ENCODE assay signal across 13 cellular contexts in genomic region chr5:68562308-68562707, GRCh38.
DNase-seq lines count a peak whose midpoint lies in the region; ATAC-seq and TF ChIP-seq lines count a peak whose summit lies in the region.
"Had no signal": no experiment of that assay in that cellular context is flagged by ENCODE, and none has a peak within 500 bp of the region (broad histone marks: within the 10 kb centered on the region; RNA-seq: fewer than 3 reads in every experiment).

No MANE protein-coding gene starts in this region.

- H3K27ac ChIP-seq in AG04450 (ENCODE audit: low read depth, low read length) (no peak overlapping the region), colonic mucosa (no peak overlapping the region), lower lobe of right lung (no peak overlapping the region)
- H3K27ac ChIP-seq: SJSA1 had no signal

- POLR2A ChIA-PET in AG04450 (lab: Yijun Ruan, JAX), result no interaction called here

- TF ChIP-seq CTCF in AG04450 (IDR thresholded peaks at IDR 0.05; ENCODE audit: low read depth, low read length) (no peak), colonic mucosa (IDR thresholded peaks at IDR 0.05) (no peak), lower lobe of right lung (IDR thresholded peaks at IDR 0.05) (no peak)

- H3K9me3 ChIP-seq in AG04450 (ENCODE audit: control insufficient read depth, insufficient read depth, low read length) (no peaks in the 10 kb centered on the region), colonic mucosa (no peaks in the 10 kb centered on the region), lower lobe of right lung (peaks cover 4% of the 10 kb centered on the region)
- H3K9me3 ChIP-seq: SJSA1 had no signal

- H3K9ac ChIP-seq in colonic mucosa (ENCODE audit: low read depth in 2 of 2, low read length in 2 of 2), result no peak overlapping the region

- H3K4me3 ChIP-seq in AG04450 (ENCODE audit: low read depth, low read length), result no peak overlapping the region
- H3K4me3 ChIP-seq in colonic mucosa, result no peak overlapping the region
- no peak overlapping the region for H3K4me3 ChIP-seq in lower lobe of right lung
- H3K4me3 ChIP-seq: SJSA1 had no signal

- intact Hi-C loops in colonic mucosa (cut with DNase I) (no loop called here), lower lobe of right lung (cut with DNase I) (no loop called here)

- DNase-seq in AG04450 (ENCODE audit: low read depth, low spot score) (peak; percentile 44), colonic mucosa (peak; percentile 47), lower lobe of right lung (no peak), NOMO-1 (lab: John Stamatoyannopoulos, UW; ENCODE audit: unreplicated experiment in 2 of 2) (no peak)
- DNase-seq in activated CD4-positive, CD25-positive, alpha-beta regulatory T cell treated with anti-CD3 and anti-CD28 coated beads, Interleukin-2, amount 50 U/mL, for 72 hours, result no peak
- DNase-seq: activated CD8-positive, alpha-beta memory T cell treated with anti-CD3 and anti-CD28 coated beads, Interleukin-2, amount 10 ng/mL, durations not matched to agents 7 days and 5 days; CD4-positive, alpha-beta T cell; effector memory CD8-positive, alpha-beta T cell; naive thymus-derived CD8-positive, alpha-beta T cell had no signal

- ATAC-seq in lower lobe of right lung (peak; percentile 49 to 67), HG03354 (IDR thresholded peaks at IDR 0.05; ENCODE audit: poor library complexity, severe bottlenecking, unreplicated experiment) (no peak), HG02840 (IDR thresholded peaks at IDR 0.05; ENCODE audit: low FRiP score, unreplicated experiment) (no peak)
- ATAC-seq: activated CD8-positive, alpha-beta memory T cell treated with anti-CD3 and anti-CD28 coated beads, Interleukin-2, amount 10 ng/mL, durations not matched to agents 7 days and 5 days; effector memory CD8-positive, alpha-beta T cell; naive thymus-derived CD8-positive, alpha-beta T cell had no signal

- no peak for TF ChIP-seq EP300 in Ishikawa (IDR thresholded peaks at IDR 0.05; ENCODE audit: borderline replicate concordance)

- no peaks in the 10 kb centered on the region for H3K36me3 ChIP-seq in colonic mucosa
- H3K36me3 ChIP-seq in lower lobe of right lung, result no peaks in the 10 kb centered on the region
- H3K36me3 ChIP-seq: SJSA1 had no signal

- no peaks in the 10 kb centered on the region for H3K27me3 ChIP-seq in AG04450 (ENCODE audit: control insufficient read depth, insufficient read depth, low read length)
- no peaks in the 10 kb centered on the region for H3K27me3 ChIP-seq in colonic mucosa
- H3K27me3 ChIP-seq in lower lobe of right lung (ENCODE audit: low read depth), result no peaks in the 10 kb centered on the region
- H3K27me3 ChIP-seq: SJSA1 had no signal

- H3K4me1 ChIP-seq in colonic mucosa (no peaks in the 10 kb centered on the region), lower lobe of right lung (peaks cover 5% of the 10 kb centered on the region)
- H3K4me1 ChIP-seq: SJSA1 had no signal

- CTCF ChIA-PET in AG04450 (lab: Charles Lee), result interaction anchor here (1.1 kb wide), 1 partner anchor 102 kb away, joined by 4 read pairs; no protein-coding TSS in a partner anchor

- TF ChIP-seq RAD21 in Ishikawa (IDR thresholded peaks at IDR 0.05; ENCODE audit: low read depth), result no peak

TF ChIP-seq in Ishikawa, 13 proteins besides CTCF, POLR2A, EP300 and RAD21:
- no peak for TF ChIP-seq FOXM1 (IDR thresholded peaks at IDR 0.05; ENCODE audit: borderline replicate concordance, low read depth)
- peak; percentile 54 for TF ChIP-seq NFIC (IDR thresholded peaks at IDR 0.05)

Comparison
In these comparisons a context has a peak if more than half of its experiments do, and no peak if none do; other contexts are left out.
1. DNase-seq: peak in AG04450 (single experiment) and colonic mucosa (single experiment); none in lower lobe of right lung (single experiment), NOMO-1 (0 of 2) and activated CD4-positive, CD25-positive, alpha-beta regulatory T cell treated with anti-CD3 and anti-CD28 coated beads, Interleukin-2, amount 50 U/mL, for 72 hours (single experiment).
2. ATAC-seq: peak in lower lobe of right lung (2 of 2); none in HG03354 (single experiment) and HG02840 (single experiment).